In the genomic region with DNA sequence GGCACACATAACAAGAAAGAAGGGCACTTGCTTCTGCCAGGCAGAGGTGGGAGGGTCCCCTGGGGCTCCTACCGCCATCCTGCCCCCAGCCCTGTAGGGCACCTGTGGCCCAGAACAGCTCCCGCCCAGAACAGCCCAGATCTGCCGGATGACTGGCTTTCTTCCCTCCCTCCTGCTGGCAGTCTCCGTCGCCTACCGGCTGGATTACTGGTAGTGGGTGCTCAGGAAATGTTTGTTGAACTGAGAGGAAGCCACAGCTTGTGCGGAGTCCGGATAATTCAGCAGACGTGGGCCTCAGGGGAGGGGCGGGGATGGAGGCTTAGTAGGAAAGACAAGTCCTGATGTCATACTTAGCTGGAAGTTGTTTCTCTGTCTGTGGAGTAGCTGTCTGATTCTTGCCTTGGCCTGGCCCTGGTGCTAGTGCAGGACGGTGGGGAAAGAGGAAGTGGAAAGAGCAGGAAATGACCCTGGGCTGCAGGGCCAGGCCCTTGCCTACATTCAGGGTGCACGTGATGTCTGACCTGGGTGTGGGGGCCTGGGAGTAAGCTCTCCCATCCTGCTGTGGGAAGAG, we compare ENCODE assay signal across 7 cellular contexts. TPM values are rescaled to one million over a fixed set of nuclear protein-coding genes. Genes with fewer than 3 reads are reported as not detected.
A peak's percentile ranks its signal among the peaks of the same experiment; 100 is the strongest.
DNase-seq lines count a peak whose midpoint lies in the region; ATAC-seq lines count a peak whose summit lies in the region.
"Had no signal": no experiment of that assay in that cellular context is flagged by ENCODE, and none has a peak within 500 bp of the region (broad histone marks: within the 10 kb centered on the region; RNA-seq: fewer than 3 reads in every experiment).

No MANE protein-coding gene starts in this region.

- peak; percentile 9 to 51 (median 31) for DNase-seq in stimulated activated naive CD4-positive, alpha-beta T cell (lab: John Stamatoyannopoulos, UW)
- no peak for DNase-seq in stimulated activated naive CD4-positive, alpha-beta T cell treated with Interleukin-2 at 50 U/mL for 16 hours (lab: John Stamatoyannopoulos, UW)
- peak; percentile 49 for DNase-seq in retina
- no peak for DNase-seq in NCI-H748 treated with DMSO at 0.1 percent for 48 hours (lab: John Stamatoyannopoulos, UW)

- H3K4me1 ChIP-seq in esophagus (ENCODE audit: control insufficient read depth in 2 of 2, insufficient read depth in 2 of 2, low read length in 1 of 2): peaks cover 19 to 43% of the 10 kb centered on the region in 2 donors

- peaks cover 0 to 11% of the 10 kb centered on the region in 2 donors for H3K36me3 ChIP-seq in esophagus (ENCODE audit: control insufficient read depth in 2 of 2, insufficient read depth in 2 of 2, low read length in 1 of 2)

- H3K9me3 ChIP-seq in esophagus (ENCODE audit: control insufficient read depth in 2 of 2, insufficient read depth in 1 of 2, low read depth in 1 of 2, low read length in 1 of 2): no peaks in the 10 kb centered on the region
- H3K9me3 ChIP-seq: body of pancreas had no signal

- ATAC-seq in GM21723 (IDR thresholded peaks at IDR 0.05; ENCODE audit: unreplicated experiment): no peak
- ATAC-seq: body of pancreas had no signal

- H3K27me3 ChIP-seq in esophagus (ENCODE audit: control insufficient read depth in 1 of 2, insufficient read depth in 2 of 2, low read length in 2 of 2): no peaks in the 10 kb centered on the region
- H3K27me3 ChIP-seq: body of pancreas had no signal

- H3K4me3 ChIP-seq in esophagus (ENCODE audit: low read depth in 1 of 2, low read length in 2 of 2): no peak overlapping the region
- H3K4me3 ChIP-seq: body of pancreas had no signal

- H3K27ac ChIP-seq in esophagus (ENCODE audit: low read depth in 2 of 2, low read length in 1 of 2): peak overlapping the region; percentile 84 to 87

- WGBS in esophagus, 2 donors: 21 to 36% methylated on average over 11 to 12 of the region's 12 CpGs

RNA-seq across cellular contexts. Expression of gene CCDC9B, which starts 6.7 kb away (rescaled TPM):
- polyA plus RNA-seq in esophagus: 10 to 100 TPM; 21.1 to 58.1 TPM

RNA-seq across cellular contexts. Expression of gene INAFM2, which starts 10.5 kb away (rescaled TPM):
- polyA plus RNA-seq in esophagus: 1 to 10 TPM; 6.4 to 7.0 TPM

RNA-seq across cellular contexts. Expression of gene PHGR1, which starts 16.8 kb away (rescaled TPM):
- polyA plus RNA-seq in esophagus: 1 to 10 TPM in 1 of 2 donors, under 1 TPM in 1; 0.25 to 2.8 TPM

RNA-seq across cellular contexts. Expression of gene DISP2, which starts 24.0 kb away (rescaled TPM):
- polyA plus RNA-seq in esophagus: 1 to 10 TPM in 1 of 2 donors, under 1 TPM in 1; 0.33 to 1.3 TPM

RNA-seq across cellular contexts. Expression of gene PLCB2, which starts 26.3 kb away (rescaled TPM):
- 1 to 10 TPM; 5.3 to 7.3 TPM for polyA plus RNA-seq in esophagus

Comparison
In these comparisons a context has a peak if more than half of its experiments do, and no peak if none do; other contexts are left out.
1. DNase-seq: peak in stimulated activated naive CD4-positive, alpha-beta T cell (6 of 6) and retina (single experiment); none in stimulated activated naive CD4-positive, alpha-beta T cell treated with Interleukin-2 at 50 U/mL for 16 hours (single experiment) and NCI-H748 treated with DMSO at 0.1 percent for 48 hours (single experiment).